8 cellular contexts compared by ENCODE assay signal in the genomic region with DNA sequence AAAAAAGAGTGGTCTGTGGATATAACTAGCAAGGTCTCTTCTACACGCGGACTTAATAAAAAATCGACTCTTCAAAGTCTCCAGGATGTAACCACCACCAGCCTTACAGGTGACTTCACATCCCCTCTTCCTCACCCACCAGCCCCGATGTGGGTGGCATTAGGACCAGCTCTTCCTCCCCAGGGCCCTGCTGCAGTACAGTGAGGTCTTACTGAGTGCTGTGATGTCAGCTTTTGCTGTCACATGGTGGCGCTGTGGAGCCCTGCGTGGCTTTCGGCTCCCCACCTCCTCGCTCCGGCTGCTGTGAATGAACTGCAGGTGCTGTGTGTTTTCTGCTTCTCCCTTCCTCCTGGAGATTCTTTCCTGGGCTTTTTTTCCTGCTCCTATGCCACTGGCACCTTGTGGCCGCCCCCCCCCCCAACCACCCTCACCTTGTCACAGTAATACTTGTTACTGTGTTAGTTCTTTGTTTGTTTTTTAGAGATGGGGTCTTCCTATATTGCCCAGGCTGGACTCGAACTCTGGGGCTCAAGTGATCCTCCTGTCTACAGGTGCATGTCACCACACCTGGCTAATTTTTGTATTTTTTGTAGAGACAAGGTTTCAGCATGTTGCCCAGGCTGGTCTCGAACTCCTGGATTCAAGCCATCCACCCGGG.
DNase-seq lines count a peak whose midpoint lies in the region; ATAC-seq and TF ChIP-seq lines count a peak whose summit lies in the region.

No MANE protein-coding gene starts in this region.

- no peaks in the 10 kb centered on the region for H3K36me3 ChIP-seq in brain microvascular endothelial cell (replicated peaks)

- ATAC-seq in HG02885 (IDR thresholded peaks at IDR 0.05; ENCODE audit: poor library complexity, unreplicated experiment): peak; percentile 68
- no peak for ATAC-seq in HG02970 (IDR thresholded peaks at IDR 0.05; ENCODE audit: low FRiP score, unreplicated experiment)

- TF ChIP-seq CTCF in WI38 (IDR thresholded peaks at IDR 0.05; ENCODE audit: low read depth, low read length) (peak; percentile 87), brain microvascular endothelial cell (IDR thresholded peaks at IDR 0.05; ENCODE audit: low read depth, low read length, missing control alignments) (peak; percentile 90)

- H3K4me3 ChIP-seq in WI38 (ENCODE audit: low read depth, low read length) (no peak overlapping the region), brain microvascular endothelial cell (ENCODE audit: low read depth, low read length) (no peak overlapping the region)

- H3K27ac ChIP-seq in brain microvascular endothelial cell: no peak overlapping the region

- in situ Hi-C loops in brain microvascular endothelial cell (cut with HindIII; ENCODE audit: low pct_ligation_motif_present, low sequenced_read_pairs): no loop called here

- DNase-seq in DMS53 (lab: John Stamatoyannopoulos, UW) (peak; percentile 95), NCI-H226 (peak; percentile 62), brain microvascular endothelial cell (peak; percentile 79), iris pigment epithelial cell (ENCODE audit: low read depth) (peak; percentile 80)
- peak; percentile 77 to 84 (median 80) for DNase-seq in stimulated activated CD4-positive, alpha-beta T cell treated with anti-CD3 and anti-CD28 coated beads, Interleukin-1b, Interleukin-23, amount 100 ng/mL, for 24 hours (ENCODE audit: low read depth in 4 of 4, low spot score in 1 of 4)

- peaks cover 10% of the 10 kb centered on the region for H3K27me3 ChIP-seq in brain microvascular endothelial cell (replicated peaks)
